In the genomic region with DNA sequence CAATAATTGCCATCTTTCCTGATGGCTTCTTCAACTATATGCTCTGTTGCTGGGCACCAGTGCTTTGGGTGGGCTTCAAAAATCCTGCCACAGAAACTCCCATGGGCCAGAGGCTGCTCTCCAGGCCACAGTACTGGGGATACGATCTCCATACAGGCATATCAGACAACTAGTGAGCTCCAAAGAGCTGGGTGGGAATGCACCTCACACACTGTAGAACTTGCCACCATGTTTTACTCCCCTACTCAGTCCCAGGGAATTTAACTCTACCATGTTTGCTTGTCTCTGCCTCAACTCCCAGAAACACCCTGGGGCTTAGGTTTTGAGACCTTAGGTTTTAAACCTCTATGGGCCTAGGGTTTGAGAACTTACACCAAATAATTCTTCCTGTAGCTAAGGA, we compare ENCODE assay signal across 33 cellular contexts.
"Had no signal": no experiment of that assay in that cellular context is flagged by ENCODE, and none has a peak within 500 bp of the region (broad histone marks: within the 10 kb centered on the region; RNA-seq: fewer than 3 reads in every experiment).

No MANE protein-coding gene starts in this region.

- H3K9me3 ChIP-seq: ascending aorta, MG63 had no signal

- H3K4me1 Mint-ChIP-seq: activated naive CD4-positive, alpha-beta T cell treated with anti-CD3 and anti-CD28 coated beads, Interleukin-2, amount 50 U/mL, for 24 hours; central memory CD8-positive, alpha-beta T cell had no signal

- H3K9me3 Mint-ChIP-seq: activated CD4-positive, alpha-beta T cell treated with anti-CD3 and anti-CD28 coated beads, Interleukin-2, amount 10 ng/mL, durations not matched to agents 24 days and 14 days; activated naive CD4-positive, alpha-beta T cell treated with anti-CD3 and anti-CD28 coated beads, Interleukin-2, amount 50 U/mL, for 24 hours; activated naive CD8-positive, alpha-beta T cell treated with anti-CD3 and anti-CD28 coated beads, Interleukin-2, amount 10 ng/mL, durations not matched to agents 7 days and 5 days; activated T-cell treated with anti-CD3 and anti-CD28 coated beads, Interleukin-2, amount 50 U/mL, for 24 hours; activated T-helper 2 cell treated with anti-CD3 and anti-CD28 coated beads, Interferon-gamma antibody, Interleukin-2, Interleukin-4, amounts not matched to agents 10 μg/mL and 5 μg/mL and 100 μg/mL, durations not matched to agents 14 hours and 24 hours and 36 hours; central memory CD8-positive, alpha-beta T cell had no signal

- H3K36me3 Mint-ChIP-seq: activated naive CD4-positive, alpha-beta T cell treated with anti-CD3 and anti-CD28 coated beads, Interleukin-2, amount 50 U/mL, for 24 hours; activated naive CD8-positive, alpha-beta T cell treated with anti-CD3 and anti-CD28 coated beads, Interleukin-2, amount 10 ng/mL, durations not matched to agents 7 days and 5 days had no signal

- H3K4me3 Mint-ChIP-seq: activated CD4-positive, alpha-beta T cell treated with anti-CD3 and anti-CD28 coated beads, Interleukin-2, amount 10 ng/mL, durations not matched to agents 24 days and 14 days; activated CD8-positive, alpha-beta T cell treated with anti-CD3 and anti-CD28 coated beads, Interleukin-2, amount 10 ng/mL, durations not matched to agents 7 days and 5 days; activated naive CD4-positive, alpha-beta T cell treated with anti-CD3 and anti-CD28 coated beads, Interleukin-2, amount 50 U/mL, for 24 hours; activated naive CD8-positive, alpha-beta T cell treated with anti-CD3 and anti-CD28 coated beads, Interleukin-2, amount 10 ng/mL, durations not matched to agents 7 days and 5 days; activated T-cell treated with anti-CD3 and anti-CD28 coated beads, Interleukin-2, amount 50 U/mL, for 24 hours; central memory CD8-positive, alpha-beta T cell had no signal

- H3K36me3 ChIP-seq: ascending aorta, cardiac muscle cell, MG63, Peyer's patch, WERI-Rb-1 had no signal

- ATAC-seq: activated CD8-positive, alpha-beta T cell treated with anti-CD3 and anti-CD28 coated beads, Interleukin-2, amount 10 ng/mL, durations not matched to agents 7 days and 5 days; Right ventricle myocardium inferior; SK-N-SH treated with all-trans-retinoic acid at 6 μM for 48 hours had no signal

- H3K27me3 ChIP-seq: ascending aorta, cardiac muscle cell, MG63, Peyer's patch had no signal

- H3K27ac Mint-ChIP-seq: activated CD4-positive, alpha-beta T cell treated with anti-CD3 and anti-CD28 coated beads, Interleukin-2, amount 10 ng/mL, durations not matched to agents 24 days and 14 days; activated CD8-positive, alpha-beta T cell treated with anti-CD3 and anti-CD28 coated beads, Interleukin-2, amount 10 ng/mL, durations not matched to agents 7 days and 5 days; activated naive CD4-positive, alpha-beta T cell treated with anti-CD3 and anti-CD28 coated beads, Interleukin-2, amount 50 U/mL, for 24 hours; activated naive CD8-positive, alpha-beta T cell treated with anti-CD3 and anti-CD28 coated beads, Interleukin-2, amount 10 ng/mL, durations not matched to agents 7 days and 5 days; activated T-cell treated with anti-CD3 and anti-CD28 coated beads, Interleukin-2, amount 50 U/mL, for 24 hours had no signal

- DNase-seq: activated CD4-positive, alpha-beta T cell treated with anti-CD3 and anti-CD28 coated beads, Interleukin-2, amount 10 ng/mL, durations not matched to agents 24 days and 14 days; activated CD4-positive, alpha-beta T cell treated with anti-CD3 and anti-CD28 coated beads, Interleukin-2, amount 50 U/mL, for 48 hours; activated CD8-positive, alpha-beta T cell treated with anti-CD3 and anti-CD28 coated beads, Interleukin-2, amount 10 ng/mL, durations not matched to agents 7 days and 5 days; activated gamma-delta T cell; activated naive CD4-positive, alpha-beta T cell treated with Interleukin-2 at 50 U/mL for 16 hours; activated naive CD8-positive, alpha-beta T cell treated with anti-CD3 and anti-CD28 coated beads, Interleukin-2, amount 10 ng/mL, durations not matched to agents 7 days and 5 days; activated T-cell treated with anti-CD3 and anti-CD28 coated beads, Interleukin-2, amount 50 U/mL, for 24 hours; amygdala; Karpas-422; MG63; NCI-H1048; NCI-H1105 treated with DMSO at 0.1 percent for 48 hours; NCI-H1436; NCI-H1694; NCI-H1930; NCI-H2081 treated with DMSO at 0.1 percent for 48 hours; NCI-H226; NCI-H446 treated with DMSO at 0.1 percent for 48 hours; NCI-H524 treated with DMSO at 0.1 percent for 48 hours; Peyer's patch; RPMI8226; SIG-M5; SW 1271; T-helper 1 cell; T-helper 9 cell; WERI-Rb-1 had no signal

- H3K4me3 ChIP-seq: ascending aorta, cardiac muscle cell, MG63, Peyer's patch had no signal

- H3K4me1 ChIP-seq: ascending aorta had no signal

- H3K27ac ChIP-seq: ascending aorta, cardiac muscle cell, Peyer's patch, WERI-Rb-1 had no signal
